Comparison of ENCODE assay signal across 1 cellular context in genomic region chr20:51584737-51585136, GRCh38.
TF ChIP-seq lines count a peak whose summit lies in the region.

No MANE protein-coding gene starts in this region.

TF ChIP-seq in IMR-90, 13 proteins besides CTCF, POLR2A, EP300 and RAD21:
- TF ChIP-seq MAFK (IDR thresholded peaks at IDR 0.05; ENCODE audit: low read depth, low read length) (no peak), RFX5 (IDR thresholded peaks at IDR 0.05; ENCODE audit: low read depth, low read length) (no peak), USF2 (IDR thresholded peaks at IDR 0.05; ENCODE audit: low read depth, low read length) (no peak), ELK1 (IDR thresholded peaks at IDR 0.05; ENCODE audit: borderline replicate concordance, low read depth, low read length) (no peak), MAZ (IDR thresholded peaks at IDR 0.05; ENCODE audit: borderline replicate concordance, low read depth, low read length) (no peak), CHD1 (IDR thresholded peaks at IDR 0.05; ENCODE audit: low read depth, low read length) (no peak), MXI1 (IDR thresholded peaks at IDR 0.05; ENCODE audit: borderline replicate concordance, low read depth, low read length) (no peak), NFE2L2 (IDR thresholded peaks at IDR 0.05; ENCODE audit: low read depth, low read length) (no peak), CEBPB (IDR thresholded peaks at IDR 0.05; ENCODE audit: low read depth, low read length) (no peak), BHLHE40 (IDR thresholded peaks at IDR 0.05; ENCODE audit: low read depth, low read length) (no peak), SMC3 (IDR thresholded peaks at IDR 0.05; ENCODE audit: low read depth, low read length) (no peak), RCOR1 (IDR thresholded peaks at IDR 0.05; ENCODE audit: insufficient replicate concordance, low read length) (no peak), FOS (IDR thresholded peaks at IDR 0.05; ENCODE audit: low read depth, low read length) (no peak)
